In the genomic region with DNA sequence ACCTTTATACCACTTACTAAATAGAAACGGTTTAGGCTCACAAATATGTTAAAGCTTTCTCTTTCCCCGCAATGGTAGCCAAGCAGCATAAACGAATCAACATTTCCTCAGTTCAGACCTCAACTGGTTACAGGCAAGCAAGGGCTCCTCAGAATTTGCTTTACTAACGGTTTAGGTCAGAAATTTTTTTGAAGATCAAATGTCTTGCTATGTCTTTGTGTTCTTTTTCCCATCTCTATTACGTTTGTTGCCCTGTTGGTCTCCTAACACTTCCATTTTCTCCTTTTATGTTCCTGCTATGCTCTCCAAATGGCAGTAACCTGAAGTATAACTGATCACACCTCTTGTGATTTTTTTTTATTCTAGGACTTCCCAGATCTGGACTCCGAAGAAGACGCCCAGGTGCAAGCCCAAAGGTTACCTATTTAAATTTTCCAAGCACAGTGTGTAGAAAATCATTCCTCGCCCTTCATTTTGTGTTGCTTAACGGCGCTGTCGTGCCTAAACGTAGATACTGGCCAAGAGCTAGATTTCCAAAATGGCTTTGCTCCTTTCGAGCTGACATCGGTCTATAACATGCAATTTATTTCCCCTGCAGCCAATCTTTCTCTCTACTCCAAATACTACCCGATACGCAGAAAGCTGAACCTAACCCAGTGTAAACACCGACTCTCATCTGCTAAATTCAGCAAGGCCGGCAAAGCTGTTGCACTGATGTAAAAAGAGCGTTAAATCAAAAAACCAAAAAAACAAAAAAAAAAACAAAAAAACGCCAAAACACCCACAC, we compare ENCODE assay signal across 8 cellular contexts. TPM values are rescaled to one million over a fixed set of nuclear protein-coding genes. Genes with fewer than 3 reads are reported as not detected.
DNase-seq lines count a peak whose midpoint lies in the region; ATAC-seq and TF ChIP-seq lines count a peak whose summit lies in the region.

No MANE protein-coding gene starts in this region.

- H3K79me2 ChIP-seq in fibroblast of lung (ENCODE audit: control insufficient read depth, insufficient read depth, low read length), result peaks cover 31% of the 10 kb centered on the region

- no peak for TF ChIP-seq CTCF in activated CD8-positive, alpha-beta T cell treated with anti-CD3 and anti-CD28 coated beads for 36 hours (IDR thresholded peaks at IDR 0.05)
- TF ChIP-seq CTCF in fibroblast of lung (conservative IDR thresholded peaks at IDR 0.05 in 1 of 2, IDR thresholded peaks at IDR 0.05 in 1 of 2; ENCODE audit: low read depth in 1 of 2, low read length in 2 of 2) (no peak), neural crest cell (conservative IDR thresholded peaks at IDR 0.05) (no peak)

- peak overlapping the region; percentile 99 for H3K27ac Mint-ChIP-seq in activated CD8-positive, alpha-beta T cell treated with anti-CD3 and anti-CD28 coated beads for 36 hours
- peak overlapping the region; percentile 95 for H3K27ac Mint-ChIP-seq in neural crest cell (ENCODE audit: unreplicated experiment)

- H3K4me1 Mint-ChIP-seq in activated CD8-positive, alpha-beta T cell treated with anti-CD3 and anti-CD28 coated beads for 36 hours (ENCODE audit: low read depth), result peaks cover 54% of the 10 kb centered on the region
- H3K4me1 Mint-ChIP-seq in neural crest cell, result peaks cover 43% of the 10 kb centered on the region

- no peaks in the 10 kb centered on the region for H3K9me3 Mint-ChIP-seq in activated CD8-positive, alpha-beta T cell treated with anti-CD3 and anti-CD28 coated beads for 36 hours
- no peaks in the 10 kb centered on the region for H3K9me3 Mint-ChIP-seq in neural crest cell

- ATAC-seq in GM18519 (IDR thresholded peaks at IDR 0.05; ENCODE audit: low FRiP score, unreplicated experiment) (peak; percentile 5), HG03175 (IDR thresholded peaks at IDR 0.05; ENCODE audit: unreplicated experiment) (peak; percentile 24)
- ATAC-seq in activated CD8-positive, alpha-beta T cell treated with anti-CD3 and anti-CD28 coated beads for 36 hours, result peak; percentile 40

- H3K36me3 ChIP-seq in fibroblast of lung (ENCODE audit: control insufficient read depth, insufficient read depth, low read length), result no peaks in the 10 kb centered on the region

- peak overlapping the region; percentile 68 for H2AFZ ChIP-seq in fibroblast of lung (ENCODE audit: low read length)

- peaks cover 32% of the 10 kb centered on the region for H3K36me3 Mint-ChIP-seq in activated CD8-positive, alpha-beta T cell treated with anti-CD3 and anti-CD28 coated beads for 36 hours (ENCODE audit: low read depth)
- H3K36me3 Mint-ChIP-seq in neural crest cell (ENCODE audit: low read depth), result peaks cover 4% of the 10 kb centered on the region

- no peaks in the 10 kb centered on the region for H3K27me3 ChIP-seq in fibroblast of lung (ENCODE audit: control insufficient read depth, insufficient read depth, low read length)

- H3K4me3 ChIP-seq in fibroblast of lung (replicated peaks in 1 of 4; ENCODE audit: control extremely low read depth in 1 of 4, insufficient read depth in 1 of 4, low read depth in 3 of 4, low read length in 4 of 4), result peak overlapping the region; percentile 39 to 77 (median 66)

- peak overlapping the region; percentile 80 for H3K4me2 ChIP-seq in fibroblast of lung (ENCODE audit: extremely low read depth, insufficient read depth, low read length)

- H4K20me1 ChIP-seq in fibroblast of lung (ENCODE audit: control insufficient read depth, extremely low read depth, insufficient read depth, low read length), result no peaks in the 10 kb centered on the region

- POLR2A ChIA-PET in activated CD8-positive, alpha-beta T cell treated with anti-CD3 and anti-CD28 coated beads for 36 hours (lab: Charles Lee), result interaction anchor here (0.7 to 2.7 kb wide), 8 partner anchors 11 to 347 kb away, joined by 3 to 13 read pairs (median 4); no protein-coding TSS in a partner anchor

- CTCF ChIA-PET in activated CD8-positive, alpha-beta T cell treated with anti-CD3 and anti-CD28 coated beads for 36 hours (lab: Charles Lee), result interaction anchor here (0.7 to 2.6 kb wide), 8 partner anchors 11 to 217 kb away, joined by 3 to 10 read pairs (median 4); no protein-coding TSS in a partner anchor

- no peaks in the 10 kb centered on the region for H3K27me3 Mint-ChIP-seq in activated CD8-positive, alpha-beta T cell treated with anti-CD3 and anti-CD28 coated beads for 36 hours
- peaks cover 4% of the 10 kb centered on the region for H3K27me3 Mint-ChIP-seq in neural crest cell (ENCODE audit: low read depth)

- H3K9ac ChIP-seq in fibroblast of lung (ENCODE audit: insufficient read depth, low read length), result peak overlapping the region; percentile 51

- H3K4me3 Mint-ChIP-seq in activated CD8-positive, alpha-beta T cell treated with anti-CD3 and anti-CD28 coated beads for 36 hours, result peak overlapping the region; percentile 91
- peak overlapping the region; percentile 100 for H3K4me3 Mint-ChIP-seq in neural crest cell

- peak overlapping the region; percentile 80 for H3K27ac ChIP-seq in fibroblast of lung (ENCODE audit: insufficient read depth, low read length)

- intact Hi-C loops in activated CD8-positive, alpha-beta T cell treated with anti-CD3 and anti-CD28 coated beads for 36 hours (cut with micrococcal nuclease), result loop anchor here (5.0 kb wide), 3 partner anchors 81 to 186 kb away; a partner anchor contains a TSS

- H3K4me1 ChIP-seq in fibroblast of lung (ENCODE audit: control insufficient read depth, extremely low read depth, insufficient read depth, low read length), result peaks cover 2% of the 10 kb centered on the region

- DNase-seq in AG08396 (ENCODE audit: low spot score), result peak; percentile 32
- peak; percentile 35 for DNase-seq in NCI-H2196 treated with DMSO at 0.1 percent for 48 hours (lab: John Stamatoyannopoulos, UW; ENCODE audit: unreplicated experiment)
- DNase-seq in activated CD8-positive, alpha-beta T cell treated with anti-CD3 and anti-CD28 coated beads for 36 hours, result peak; percentile 72
- peak; percentile 64 to 86 for DNase-seq in fibroblast of lung (ENCODE audit: low read depth in 2 of 2)
- DNase-seq in neural crest cell (ENCODE audit: low read depth, low spot score), result no peak
- DNase-seq in UCSD-AML1 (lab: John Stamatoyannopoulos, UW; ENCODE audit: unreplicated experiment), result no peak

- H3K9me3 ChIP-seq in fibroblast of lung (ENCODE audit: control insufficient read depth, insufficient read depth, low read depth, low read length), result no peaks in the 10 kb centered on the region

RNA-seq across cellular contexts. Expression of a gene that starts 0.7 kb away (rescaled TPM):
- total RNA-seq in activated CD8-positive, alpha-beta T cell treated with anti-CD3 and anti-CD28 coated beads for 36 hours, result 10 to 100 TPM; 36.4 to 39.0 TPM
- 16.7 and 20.3 TPM in 2 replicates for total RNA-seq in fibroblast of lung
- polyA plus RNA-seq in fibroblast of lung, result 16.5 and 21.4 TPM in 2 replicates
- 11.4 and 18.3 TPM in 2 replicates for polyA plus RNA-seq in fibroblast of lung (2012)
- 0.63 TPM in 1 of 2 replicates, not detected in the other for polyA minus RNA-seq in fibroblast of lung (ENCODE audit: low replicate concordance)
- 39.6 and 40.1 TPM in 2 replicates for total RNA-seq in neural crest cell

RNA-seq across cellular contexts. Expression of a gene that starts 41.7 kb away (rescaled TPM):
- 10 to 100 TPM; 18.4 to 21.3 TPM for total RNA-seq in activated CD8-positive, alpha-beta T cell treated with anti-CD3 and anti-CD28 coated beads for 36 hours
- total RNA-seq in fibroblast of lung (9.6 and 12.3 TPM in 2 replicates), neural crest cell (20.4 and 20.7 TPM in 2 replicates)
- 1.2 and 2.0 TPM in 2 replicates for polyA plus RNA-seq in fibroblast of lung
- 4.1 and 5.7 TPM in 2 replicates for polyA plus RNA-seq in fibroblast of lung (2012)
- 0.04 and 1.2 TPM in 2 replicates for polyA minus RNA-seq in fibroblast of lung (ENCODE audit: low replicate concordance)

Comparison
In these comparisons a context has a peak if more than half of its experiments do, and no peak if none do; other contexts are left out.
1. DNase-seq: peak in AG08396 (single experiment), NCI-H2196 treated with DMSO at 0.1 percent for 48 hours (single experiment), activated CD8-positive, alpha-beta T cell treated with anti-CD3 and anti-CD28 coated beads for 36 hours (single experiment) and fibroblast of lung (2 of 2); none in neural crest cell (single experiment) and UCSD-AML1 (single experiment).
2. Peak in every context shown above with its lines, with median percentiles within 50 percentile points of each other: ATAC-seq.